ENCODE assay signal across 8 cellular contexts in genomic region chr22:42994917-42995562, GRCh38. TPM values are rescaled to one million over a fixed set of nuclear protein-coding genes. Genes with fewer than 3 reads are reported as not detected.
DNase-seq lines count a peak whose midpoint lies in the region; ATAC-seq and TF ChIP-seq lines count a peak whose summit lies in the region.

No MANE protein-coding gene starts in this region.

- H3K9me2 ChIP-seq in PC-3 (replicated peaks; ENCODE audit: low read length) = no peaks in the 10 kb centered on the region

- no peak overlapping the region for H3K4me3 Mint-ChIP-seq in naive thymus-derived CD4-positive, alpha-beta T cell

- H4K20me1 ChIP-seq in PC-3 (ENCODE audit: low read length) = no peaks in the 10 kb centered on the region; the same call in 1 of the 2 replicates

- H3K4me1 ChIP-seq in PC-3 (ENCODE audit: insufficient read depth, low read length) (peaks cover 51% of the 10 kb centered on the region), esophagus (ENCODE audit: control insufficient read depth in 2 of 2, insufficient read depth in 2 of 2, low read length in 1 of 2) (peaks cover 17 to 25% of the 10 kb centered on the region in 2 donors)
- H3K4me1 ChIP-seq in naive thymus-derived CD4-positive, alpha-beta T cell (ENCODE audit: control insufficient read depth in 2 of 2, insufficient read depth in 2 of 2, low read length in 2 of 2) = no peaks in the 10 kb centered on the region

- no peaks in the 10 kb centered on the region for H3K27me3 Mint-ChIP-seq in naive thymus-derived CD4-positive, alpha-beta T cell

- WGBS in esophagus, 2 donors = 16 to 17% methylated on average over 9 of the region's 9 CpGs

- H3K4me2 ChIP-seq in PC-3 (ENCODE audit: low read length) = peak overlapping the region; percentile 84

- H3K36me3 ChIP-seq in PC-3 (ENCODE audit: low read depth, low read length) = no peaks in the 10 kb centered on the region
- H3K36me3 ChIP-seq in esophagus (ENCODE audit: control insufficient read depth in 2 of 2, insufficient read depth in 2 of 2, low read length in 1 of 2) = no peaks in the 10 kb centered on the region
- peaks cover 0 to 3% (median 0%) of the 10 kb centered on the region in 3 experiments for H3K36me3 ChIP-seq in naive thymus-derived CD4-positive, alpha-beta T cell (ENCODE audit: control insufficient read depth in 2 of 3, insufficient read depth in 3 of 3, low read length in 3 of 3)

- H3K27me3 ChIP-seq in PC-3 (ENCODE audit: low read length) (no peaks in the 10 kb centered on the region), esophagus (ENCODE audit: control insufficient read depth in 1 of 2, insufficient read depth in 2 of 2, low read length in 2 of 2) (no peaks in the 10 kb centered on the region)
- no peaks in the 10 kb centered on the region for H3K27me3 ChIP-seq in naive thymus-derived CD4-positive, alpha-beta T cell (ENCODE audit: control insufficient read depth in 2 of 2, insufficient read depth in 2 of 2, low read length in 2 of 2)

- ATAC-seq in PC-3 = peak; percentile 90
- peak; percentile 81 for ATAC-seq in naive thymus-derived CD4-positive, alpha-beta T cell
- no peak for ATAC-seq in GM18909 (IDR thresholded peaks at IDR 0.05; ENCODE audit: poor library complexity, unreplicated experiment)
- no peak for ATAC-seq in HG03280 (IDR thresholded peaks at IDR 0.05; ENCODE audit: unreplicated experiment)

- intact Hi-C loops in PC-3 (cut with micrococcal nuclease) = loop anchor here (1.0 kb wide), 1 partner anchor 55 kb away; no protein-coding TSS in a partner anchor
- intact Hi-C loops in naive thymus-derived CD4-positive, alpha-beta T cell (cut with micrococcal nuclease) = no loop called here

- H3K9me3 ChIP-seq in PC-3 (ENCODE audit: low read length) (no peaks in the 10 kb centered on the region), esophagus (ENCODE audit: control insufficient read depth in 2 of 2, insufficient read depth in 1 of 2, low read depth in 1 of 2, low read length in 1 of 2) (peaks cover 0 to 4% of the 10 kb centered on the region in 2 donors)
- no peaks in the 10 kb centered on the region for H3K9me3 ChIP-seq in naive thymus-derived CD4-positive, alpha-beta T cell (ENCODE audit: control insufficient read depth in 2 of 3, low read length in 3 of 3)

- no peaks in the 10 kb centered on the region for H3F3A ChIP-seq in PC-3 (ENCODE audit: low read length, unreplicated experiment)

- no peak overlapping the region for H2AFZ ChIP-seq in PC-3 (ENCODE audit: low read length)

- peak overlapping the region; percentile 55 for H3K9ac ChIP-seq in PC-3 (ENCODE audit: low read length)

- no TSS peak for BruUV-seq in PC-3 (replicated peaks; lab: Mats Ljungman, UMichigan)

- H3K4me3 ChIP-seq in PC-3 (ENCODE audit: low read length) (peak overlapping the region; percentile 54), esophagus (ENCODE audit: low read depth in 1 of 2, low read length in 2 of 2) (peak overlapping the region in 1 of 2 donors; percentile 37)
- H3K4me3 ChIP-seq in naive thymus-derived CD4-positive, alpha-beta T cell (ENCODE audit: low read length) = no peak overlapping the region

- peaks cover 31 to 67% (median 52%) of the 10 kb centered on the region in 7 donors for H3K4me1 Mint-ChIP-seq in naive thymus-derived CD4-positive, alpha-beta T cell

- H3K27ac ChIP-seq in PC-3 (ENCODE audit: low read length) (peak overlapping the region; percentile 88), esophagus (ENCODE audit: low read depth in 2 of 2, low read length in 1 of 2) (peak overlapping the region; percentile 94 to 98)
- no peak overlapping the region for H3K27ac ChIP-seq in naive thymus-derived CD4-positive, alpha-beta T cell (ENCODE audit: low read depth, low read length)

- TF ChIP-seq CTCF in PC-3 (conservative IDR thresholded peaks at IDR 0.05; ENCODE audit: low read depth, low read length) = no peak

- peaks cover 1 to 24% (median 9%) of the 10 kb centered on the region in 5 donors for H3K36me3 Mint-ChIP-seq in naive thymus-derived CD4-positive, alpha-beta T cell

- H3K9me3 Mint-ChIP-seq in naive thymus-derived CD4-positive, alpha-beta T cell = peaks cover 0 to 2% (median 0%) of the 10 kb centered on the region in 11 donors

- POLR2A ChIA-PET in PC-3 (lab: Charles Lee; ENCODE audit: unreplicated experiment) = interaction anchor here (0.5 to 1.0 kb wide), 6 partner anchors 13 to 139 kb away, joined by 3 to 7 read pairs (median 4); no protein-coding TSS in a partner anchor
- POLR2A ChIA-PET in naive thymus-derived CD4-positive, alpha-beta T cell (lab: Charles Lee) = no interaction called here

- H3K27ac Mint-ChIP-seq in naive thymus-derived CD4-positive, alpha-beta T cell = peak overlapping the region in 1 of 9 donors; percentile 25

- CTCF ChIA-PET in PC-3 (lab: Charles Lee) = interaction anchor here (0.6 to 1.1 kb wide), 7 partner anchors 16 to 127 kb away, joined by 3 to 21 read pairs (median 3); no protein-coding TSS in a partner anchor
- CTCF ChIA-PET in naive thymus-derived CD4-positive, alpha-beta T cell (lab: Charles Lee) = no interaction called here

- DNase-seq in GM03348 (ENCODE audit: low spot score) = peak; percentile 84
- DNase-seq in PC-3 = peak; percentile 94
- no peak for DNase-seq in naive thymus-derived CD4-positive, alpha-beta T cell
- DNase-seq in NCI-H146 (lab: John Stamatoyannopoulos, UW) = no peak
- no peak for DNase-seq in NCI-H1436 (lab: John Stamatoyannopoulos, UW)

- peaks cover 84% of the 10 kb centered on the region for H3K79me2 ChIP-seq in PC-3 (ENCODE audit: low read length)

RNA-seq across cellular contexts. Expression of gene PACSIN2, which starts 19.9 kb away (rescaled TPM):
- 25.7 and 46.1 TPM in 2 replicates for total RNA-seq in PC-3 (2014; rRNA removed)
- 10 to 100 TPM; 17.1 to 20.3 TPM for polyA plus RNA-seq in esophagus
- 10 to 100 TPM; 27.6 to 62.5 (median 38.1) TPM for total RNA-seq in naive thymus-derived CD4-positive, alpha-beta T cell
- 10 to 100 TPM; 26.6 to 36.3 TPM for polyA plus RNA-seq in naive thymus-derived CD4-positive, alpha-beta T cell

Comparison
In these comparisons a context has a peak if more than half of its experiments do, and no peak if none do; other contexts are left out.
1. DNase-seq: peak in GM03348 (single experiment) and PC-3 (single experiment); none in naive thymus-derived CD4-positive, alpha-beta T cell (0 of 9), NCI-H146 (single experiment) and NCI-H1436 (single experiment).
2. ATAC-seq: peak in PC-3 (single experiment) and naive thymus-derived CD4-positive, alpha-beta T cell (single experiment); none in GM18909 (single experiment) and HG03280 (single experiment).